ENCODE assay signal across 9 cellular contexts in genomic region chr16:9258423-9259051, GRCh38.
A peak's percentile ranks its signal among the peaks of the same experiment; 100 is the strongest.
DNase-seq lines count a peak whose midpoint lies in the region; ATAC-seq and TF ChIP-seq lines count a peak whose summit lies in the region.
"Had no signal": no experiment of that assay in that cellular context is flagged by ENCODE, and none has a peak within 500 bp of the region (broad histone marks: within the 10 kb centered on the region; RNA-seq: fewer than 3 reads in every experiment).

No MANE protein-coding gene starts in this region.

- H3K4me3 Mint-ChIP-seq in endothelial cell (ENCODE audit: unreplicated experiment) (no peak overlapping the region), immature natural killer cell (no peak overlapping the region)

- H3K36me3 ChIP-seq in Peyer's patch (no peaks in the 10 kb centered on the region), mucosa of descending colon (ENCODE audit: low read depth) (no peaks in the 10 kb centered on the region)

- H3K27me3 Mint-ChIP-seq in endothelial cell (ENCODE audit: unreplicated experiment) (peaks cover 3% of the 10 kb centered on the region), immature natural killer cell (ENCODE audit: low read depth in 3 of 3) (peaks cover 0 to 21% (median 7%) of the 10 kb centered on the region in 3 donors)

- intact Hi-C loops in mucosa of descending colon (cut with DNase I, micrococcal nuclease) = no loop called here
- intact Hi-C loops in lower leg skin (cut with DNase I; ENCODE audit: low total_unique reads) = no loop called here

- TF ChIP-seq POLR2A in Peyer's patch (IDR thresholded peaks at IDR 0.05) (no peak), lower leg skin (IDR thresholded peaks at IDR 0.05) (no peak)

- peak; percentile 62 for TF ChIP-seq CTCF in HFF-Myc (IDR thresholded peaks at IDR 0.05; ENCODE audit: low read depth, low read length, missing control alignments)
- peak in 5 of 6 experiments; percentile 6 to 72 (median 57) for TF ChIP-seq CTCF in Peyer's patch (IDR thresholded peaks at IDR 0.05)
- peak; percentile 76 for TF ChIP-seq CTCF in endothelial cell (IDR thresholded peaks at IDR 0.05; ENCODE audit: unreplicated experiment)
- peak; percentile 31 for TF ChIP-seq CTCF in mucosa of descending colon (IDR thresholded peaks at IDR 0.05)
- no peak for TF ChIP-seq CTCF in lower leg skin (IDR thresholded peaks at IDR 0.05)

- no peaks in the 10 kb centered on the region for H3K4me1 Mint-ChIP-seq in endothelial cell (ENCODE audit: unreplicated experiment)
- no peaks in the 10 kb centered on the region for H3K4me1 Mint-ChIP-seq in immature natural killer cell

- peak; percentile 77 for ATAC-seq in mucosa of descending colon

- H3K4me1 ChIP-seq in Peyer's patch (peaks cover 0 to 6% (median 0%) of the 10 kb centered on the region in 4 donors), mucosa of descending colon (ENCODE audit: low read depth) (no peaks in the 10 kb centered on the region)

- H3K9me3 Mint-ChIP-seq in endothelial cell (ENCODE audit: unreplicated experiment) (no peaks in the 10 kb centered on the region), immature natural killer cell (no peaks in the 10 kb centered on the region)

- H3K36me3 Mint-ChIP-seq in endothelial cell (ENCODE audit: low read depth, unreplicated experiment) (no peaks in the 10 kb centered on the region), immature natural killer cell (no peaks in the 10 kb centered on the region)
- H3K36me3 Mint-ChIP-seq: CD4-positive, CD25-positive, alpha-beta regulatory T cell had no signal

- no peaks in the 10 kb centered on the region for H3K27me3 ChIP-seq in Peyer's patch

- DNase-seq in NCI-H146 (lab: John Stamatoyannopoulos, UW) (peak; percentile 9), NCI-H146 treated with DMSO at 0.1 percent for 48 hours (lab: John Stamatoyannopoulos, UW; ENCODE audit: unreplicated experiment) (no peak), HFF-Myc (ENCODE audit: extremely low read depth, low read depth) (no peak), Peyer's patch (peak in 2 of 3 donors; percentile 51 to 55), endothelial cell (ENCODE audit: low spot score) (peak; percentile 56), mucosa of descending colon (peak in 2 of 3 donors; percentile 41 to 51), immature natural killer cell (no peak), lower leg skin (ENCODE audit: low spot score in 2 of 2) (no peak)

- 50 to 54% methylated on average over 14 of the region's 14 CpGs for WGBS in lower leg skin, 2 donors

- H3K9me3 ChIP-seq in Peyer's patch (no peaks in the 10 kb centered on the region), mucosa of descending colon (no peaks in the 10 kb centered on the region)

- no peak overlapping the region for H3K27ac ChIP-seq in Peyer's patch

- H3K4me3 ChIP-seq in HFF-Myc (replicated peaks; ENCODE audit: low read depth, low read length) (no peak overlapping the region), Peyer's patch (no peak overlapping the region), mucosa of descending colon (no peak overlapping the region), lower leg skin (ENCODE audit: low read depth, poor library complexity, severe bottlenecking) (no peak overlapping the region)

- H3K27ac Mint-ChIP-seq in endothelial cell (ENCODE audit: unreplicated experiment) (no peak overlapping the region), immature natural killer cell (no peak overlapping the region)
- H3K27ac Mint-ChIP-seq: CD4-positive, CD25-positive, alpha-beta regulatory T cell had no signal

Comparison
In these comparisons a context has a peak if more than half of its experiments do, and no peak if none do; other contexts are left out.
1. DNase-seq: peak in NCI-H146 (single experiment), Peyer's patch (2 of 3), endothelial cell (single experiment) and mucosa of descending colon (2 of 3); none in NCI-H146 treated with DMSO at 0.1 percent for 48 hours (single experiment), HFF-Myc (single experiment), immature natural killer cell (0 of 3) and lower leg skin (0 of 2).
2. CTCF ChIP-seq: peak in HFF-Myc (single experiment), Peyer's patch (5 of 6), endothelial cell (single experiment) and mucosa of descending colon (single experiment); none in lower leg skin (0 of 3).